20 cellular contexts compared by ENCODE assay signal in genomic region chr12:44307506-44308168, GRCh38.
DNase-seq lines count a peak whose midpoint lies in the region; ATAC-seq, FAIRE-seq and TF ChIP-seq lines count a peak whose summit lies in the region.
"Had no signal": no experiment of that assay in that cellular context is flagged by ENCODE, and none has a peak within 500 bp of the region (broad histone marks: within the 10 kb centered on the region; RNA-seq: fewer than 3 reads in every experiment).

No MANE protein-coding gene starts in this region.

- no peak overlapping the region for H4K5ac ChIP-seq in H1 (ENCODE audit: insufficient read length, low read depth, low read length)

- CTCF ChIA-PET in H1 (lab: Charles Lee; ENCODE audit: partially characterized antibody) = interaction anchor here (1.1 to 2.7 kb wide), 2 partner anchors 9 to 10 kb away, joined by 3 to 8 read pairs; no protein-coding TSS in a partner anchor

- POLR2A ChIA-PET in H1 (lab: Charles Lee; ENCODE audit: partially characterized antibody) = interaction anchor here (1.9 kb wide), 1 partner anchor 9 kb away, joined by 6 read pairs; no protein-coding TSS in a partner anchor

- no peaks in the 10 kb centered on the region for H3K27me3 ChIP-seq in H1 (replicated peaks in 1 of 4; ENCODE audit: control insufficient read depth in 3 of 4, extremely low read depth in 1 of 4, insufficient read depth in 3 of 4, low read length in 3 of 4)
- no peaks in the 10 kb centered on the region for H3K27me3 ChIP-seq in right lobe of liver
- H3K27me3 ChIP-seq: tibial artery had no signal

- no peak for TF ChIP-seq RAD21 in H1 (IDR thresholded peaks at IDR 0.05 in 1 of 2, conservative IDR thresholded peaks at IDR 0.05 in 1 of 2; ENCODE audit: low read depth in 2 of 2, low read length in 2 of 2)

- H3K56ac ChIP-seq in H1 (replicated peaks; ENCODE audit: insufficient read length, low read depth, low read length) = no peak overlapping the region

- H2BK12ac ChIP-seq in H1 (ENCODE audit: low read depth, low read length) = no peak overlapping the region

- intact Hi-C loops in right lobe of liver (cut with DNase I) = no loop called here

- no peak overlapping the region for H2BK15ac ChIP-seq in H1 (ENCODE audit: low read length)

- H3K4me1 ChIP-seq in H1 (replicated peaks in 1 of 4; ENCODE audit: control insufficient read depth in 3 of 4, insufficient read depth in 4 of 4, low read length in 3 of 4) (no peaks in the 10 kb centered on the region), right lobe of liver (no peaks in the 10 kb centered on the region)
- H3K4me1 ChIP-seq: tibial artery had no signal

- no peak for TF ChIP-seq POLR2A in GM12891 (IDR thresholded peaks at IDR 0.05; ENCODE audit: low read depth, low read length)
- no peak for TF ChIP-seq POLR2A in H1 (IDR thresholded peaks at IDR 0.05; ENCODE audit: control extremely low read depth in 1 of 2, low read depth in 2 of 2, low read length in 2 of 2)
- no peak for TF ChIP-seq POLR2A in right lobe of liver (IDR thresholded peaks at IDR 0.05)

- FAIRE-seq in GM12891 (lab: Jason Lieb, UNC) (peak; percentile 38), H1 (lab: Jason Lieb, UNC) (no peak)

- no peak overlapping the region for H3K14ac ChIP-seq in H1 (ENCODE audit: insufficient read length)

- H3K18ac ChIP-seq in H1 (ENCODE audit: extremely low read depth, low read length) = no peak overlapping the region

- H3K4ac ChIP-seq in H1 (replicated peaks; ENCODE audit: insufficient read length, low read depth, low read length) = no peak overlapping the region

- H4K91ac ChIP-seq in H1 (replicated peaks; ENCODE audit: insufficient read length, low read length) = no peak overlapping the region

- H2BK20ac ChIP-seq in H1 (ENCODE audit: low read length) = no peak overlapping the region

- no peak for TF ChIP-seq CTCF in H1 (IDR thresholded peaks at IDR 0.05; ENCODE audit: control extremely low read depth in 1 of 3, insufficient read depth in 1 of 3, low read depth in 1 of 3, low read length in 3 of 3)
- no peak for TF ChIP-seq CTCF in right lobe of liver (IDR thresholded peaks at IDR 0.05)

- H2AK5ac ChIP-seq in H1 (ENCODE audit: low read depth, low read length) = no peak overlapping the region

- ATAC-seq in GM21515 (IDR thresholded peaks at IDR 0.05; ENCODE audit: unreplicated experiment) (peak; percentile 61), GM18909 (IDR thresholded peaks at IDR 0.05; ENCODE audit: poor library complexity, unreplicated experiment) (no peak), HG02623 (IDR thresholded peaks at IDR 0.05; ENCODE audit: unreplicated experiment) (no peak), right lobe of liver (no peak)
- ATAC-seq: activated CD8-positive, alpha-beta T cell treated with anti-CD3 and anti-CD28 coated beads, Interleukin-2, amount 10 ng/mL, durations not matched to agents 7 days and 5 days; activated T-cell treated with anti-CD3 and anti-CD28 coated beads, Interleukin-2, amount 50 U/mL, for 72 hours; effector memory CD8-positive, alpha-beta T cell; Panc1; sciatic nerve had no signal

- H2BK5ac ChIP-seq in H1 (ENCODE audit: low read depth, low read length) = no peak overlapping the region

- no peak overlapping the region for H3K4me2 ChIP-seq in H1 (ENCODE audit: insufficient read depth in 1 of 2, low read depth in 2 of 2, low read length in 2 of 2)

- H4K8ac ChIP-seq in H1 (ENCODE audit: extremely low read depth, insufficient read depth, low read length) = no peak overlapping the region

- H3K36me3 ChIP-seq in H1 (ENCODE audit: control insufficient read depth in 2 of 4, insufficient read depth in 4 of 4, low read length in 3 of 4) (no peaks in the 10 kb centered on the region), right lobe of liver (no peaks in the 10 kb centered on the region)

- no peak overlapping the region for H3K4me3 ChIP-seq in H1 (ENCODE audit: extremely low read depth in 1 of 4, insufficient read depth in 2 of 4, low read depth in 3 of 4, low read length in 4 of 4)
- no peak overlapping the region for H3K4me3 ChIP-seq in right lobe of liver
- H3K4me3 ChIP-seq: tibial artery had no signal

- H2BK120ac ChIP-seq in H1 (replicated peaks; ENCODE audit: low read depth, low read length) = no peak overlapping the region

- H3K27ac ChIP-seq in H1 (ENCODE audit: low read depth, low read length) = no peak overlapping the region
- H3K27ac ChIP-seq in right lobe of liver = no peak overlapping the region
- H3K27ac ChIP-seq: tibial artery had no signal

- H3K79me1 ChIP-seq in H1 (ENCODE audit: low read depth, low read length) = no peaks in the 10 kb centered on the region

- no peak for TF ChIP-seq EP300 in H1 (IDR thresholded peaks at IDR 0.05; ENCODE audit: borderline replicate concordance in 1 of 2, low read depth in 2 of 2, low read length in 2 of 2)

- H2AFZ ChIP-seq in H1 (ENCODE audit: low read length) = peak overlapping the region; percentile 61; the same call in 1 of the 2 replicates

- H3K79me2 ChIP-seq in H1 (ENCODE audit: control insufficient read depth in 1 of 2, insufficient read depth in 2 of 2, low read length in 2 of 2) = no peaks in the 10 kb centered on the region

- 88% methylated on average over 7 of the region's 7 CpGs; no CpG with 5 or more reads in 1 of the 2 experiments for WGBS in H1 (ENCODE audit: extremely low coverage in 1 of 2, insufficient coverage in 1 of 2, insufficient read length in 1 of 2, insufficient replicate concordance in 2 of 2, low coverage in 1 of 2, low lambda C conversion rate in 2 of 2, missing lambda C conversion rate in 1 of 2), 2 experiments
- 73% methylated on average over 7 of the region's 7 CpGs for WGBS in right lobe of liver (ENCODE audit: insufficient coverage, low coverage, low lambda C conversion rate, missing lambda C conversion rate)

- no peaks in the 10 kb centered on the region for H4K20me1 ChIP-seq in H1 (replicated peaks in 1 of 2; ENCODE audit: control insufficient read depth in 1 of 2, insufficient read depth in 2 of 2, low read length in 2 of 2)

- no peak for DNase-seq in GM12891 (ENCODE audit: insufficient read length, low spot score)
- peak; percentile 38 for DNase-seq in MV-4-11 (lab: John Stamatoyannopoulos, UW)
- DNase-seq in H1 (ENCODE audit: low read depth in 1 of 2, low spot score in 2 of 2) = no peak
- no peak for DNase-seq in SHP77 (lab: John Stamatoyannopoulos, UW)
- DNase-seq in right lobe of liver = no peak
- DNase-seq: activated B cell treated with CpG ODN at 0.5 μM for 24 hours; activated CD8-positive, alpha-beta T cell treated with anti-CD3 and anti-CD28 coated beads, Interleukin-2, amount 10 ng/mL, durations not matched to agents 7 days and 5 days; activated T-cell treated with anti-CD3 and anti-CD28 coated beads, Interleukin-2, amount 50 U/mL, for 72 hours; effector memory CD8-positive, alpha-beta T cell; HCEC 1CT; head of caudate nucleus; NCI-H1092 treated with DMSO at 0.1 percent for 48 hours; NCI-H2029 treated with DMSO at 0.1 percent for 48 hours; stimulated activated naive CD4-positive, alpha-beta T cell treated with Interleukin-2 at 50 U/mL for 16 hours; tibial artery had no signal

- no peak overlapping the region for H3K9ac ChIP-seq in H1 (replicated peaks in 1 of 4; ENCODE audit: extremely low read depth in 1 of 4, low read depth in 3 of 4, low read length in 3 of 4)

- no peaks in the 10 kb centered on the region for H3K23me2 ChIP-seq in H1 (ENCODE audit: low read depth, low read length)

- peaks cover 0 to 10% of the 10 kb centered on the region in 2 experiments; a peak in 1 of 4 replicates for H3K9me3 ChIP-seq in H1 (ENCODE audit: insufficient read depth in 2 of 2, low read depth in 1 of 2, low read length in 1 of 2)
- H3K9me3 ChIP-seq in right lobe of liver = no peaks in the 10 kb centered on the region

- H3K23ac ChIP-seq in H1 (ENCODE audit: insufficient read length) = no peak overlapping the region

TF ChIP-seq in GM12891, 5 proteins besides CTCF, POLR2A, EP300 and RAD21:
- TF ChIP-seq SPI1 (IDR thresholded peaks at IDR 0.05; ENCODE audit: low read depth, low read length) = 0 out of 2 replicates have a peak, but pooled peaks have one; percentile 3
- TF ChIP-seq TAF1 (IDR thresholded peaks at IDR 0.05; ENCODE audit: low read depth, low read length) = no peak

TF ChIP-seq in H1, 55 proteins besides CTCF, POLR2A, EP300 and RAD21:
- TF ChIP-seq TAF1 (IDR thresholded peaks at IDR 0.05; ENCODE audit: low read depth, low read length) (no peak), RNF2 (IDR thresholded peaks at IDR 0.05; ENCODE audit: borderline replicate concordance, low read depth, low read length, missing control alignments, poor library complexity, severe bottlenecking) (no peak), BRCA1 (IDR thresholded peaks at IDR 0.05; ENCODE audit: low read depth, low read length) (no peak), NANOG (IDR thresholded peaks at IDR 0.05; ENCODE audit: insufficient read depth, low read depth, low read length, poor library complexity, severe bottlenecking) (no peak), SP2 (IDR thresholded peaks at IDR 0.05; ENCODE audit: low read length) (no peak), RBBP5 (IDR thresholded peaks at IDR 0.05; ENCODE audit: borderline replicate concordance, low read depth, low read length) (no peak)
